35 cellular contexts compared by ENCODE assay signal in genomic region chr21:39474545-39474944, GRCh38.
"Had no signal": no experiment of that assay in that cellular context is flagged by ENCODE, and none has a peak within 500 bp of the region (broad histone marks: within the 10 kb centered on the region; RNA-seq: fewer than 3 reads in every experiment).

No MANE protein-coding gene starts in this region.

- H3K36me3 ChIP-seq: MG63 had no signal

- DNase-seq: Karpas-422, Kasumi-1, MG63, MM.1S, MV-4-11, NCI-H1048, NCI-H1092, NCI-H1092 treated with DMSO at 0.1 percent for 48 hours, NCI-H1105, NCI-H1105 treated with DMSO at 0.1 percent for 48 hours, NCI-H1417, NCI-H1417 treated with DMSO at 0.1 percent for 48 hours, NCI-H1436, NCI-H1436 treated with DMSO at 0.1 percent for 48 hours, NCI-H146, NCI-H1694, NCI-H1694 treated with DMSO at 0.1 percent for 48 hours, NCI-H187, NCI-H187 treated with DMSO at 0.1 percent for 48 hours, NCI-H1930, NCI-H2029, NCI-H2029 treated with DMSO at 0.1 percent for 48 hours, NCI-H2081, NCI-H2081 treated with DMSO at 0.1 percent for 48 hours, NCI-H2107, NCI-H2171, NCI-H2171 treated with DMSO at 0.1 percent for 48 hours, NCI-H2227 treated with DMSO at 0.1 percent for 48 hours, NCI-H226, NCI-H345, NCI-H446, NCI-H446 treated with DMSO at 0.1 percent for 48 hours, NCI-H510A, NCI-H510A treated with DMSO at 0.1 percent for 48 hours, NCI-H524 had no signal

- H3K27me3 ChIP-seq: MG63 had no signal

- H3K9me3 ChIP-seq: MG63 had no signal

- H3K4me3 ChIP-seq: MG63 had no signal
